16 cellular contexts compared by ENCODE assay signal in the genomic region with DNA sequence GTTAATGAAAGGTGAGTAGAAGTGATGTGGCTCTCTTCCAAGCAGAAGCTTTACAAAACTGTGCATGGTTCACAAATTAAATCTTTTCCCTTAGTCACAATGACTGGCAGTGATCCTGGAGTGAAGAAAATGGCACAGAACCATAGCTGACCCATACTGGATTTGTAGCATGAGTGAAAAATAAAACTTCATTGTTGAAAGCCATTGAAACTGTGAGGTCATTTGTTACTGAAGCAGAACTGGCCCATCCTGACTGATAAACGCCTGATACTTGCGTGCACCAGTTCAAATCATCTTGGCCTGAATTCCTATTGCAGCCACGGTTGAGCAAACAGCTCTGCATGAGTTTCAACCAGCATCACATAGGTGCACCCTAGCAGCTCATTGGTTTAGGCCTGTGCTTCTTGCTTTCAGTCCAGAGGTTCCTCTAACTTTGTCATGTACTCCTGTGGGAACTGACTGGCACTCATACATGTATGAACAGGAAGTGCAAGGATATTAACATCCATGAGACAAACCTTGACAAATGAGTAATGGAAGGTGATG. TPM values are rescaled to one million over a fixed set of nuclear protein-coding genes. Genes with fewer than 3 reads are reported as not detected.
DNase-seq lines count a peak whose midpoint lies in the region; ATAC-seq and TF ChIP-seq lines count a peak whose summit lies in the region.
"Had no signal": no experiment of that assay in that cellular context is flagged by ENCODE, and none has a peak within 500 bp of the region (broad histone marks: within the 10 kb centered on the region; RNA-seq: fewer than 3 reads in every experiment).

No MANE protein-coding gene starts in this region.

- H3K27ac ChIP-seq in esophagus (ENCODE audit: low read depth in 2 of 2, low read length in 1 of 2) (peak overlapping the region; percentile 39 to 72), foreskin keratinocyte (no peak overlapping the region), caudate nucleus (ENCODE audit: low read depth, low read length) (no peak overlapping the region), thyroid gland (no peak overlapping the region)
- H3K27ac ChIP-seq: 22Rv1 had no signal

- intact Hi-C loops in thyroid gland (cut with DNase I): no loop called here

- no peak for TF ChIP-seq CTCF in foreskin keratinocyte (conservative IDR thresholded peaks at IDR 0.05)
- TF ChIP-seq CTCF in thyroid gland (IDR thresholded peaks at IDR 0.05): no peak

- DNase-seq in DMS53 (lab: John Stamatoyannopoulos, UW) (peak; percentile 10), DMS53 treated with DMSO at 0.1 percent for 48 hours (lab: John Stamatoyannopoulos, UW; ENCODE audit: unreplicated experiment) (no peak), foreskin keratinocyte (no peak), caudate nucleus (lab: John Stamatoyannopoulos, UW) (no peak), thyroid gland (no peak)
- DNase-seq: Caco-2; CD8-positive, alpha-beta memory T cell; DMS79; HFFc6 had no signal

- H3K27me3 ChIP-seq in esophagus (ENCODE audit: control insufficient read depth in 1 of 2, insufficient read depth in 2 of 2, low read length in 2 of 2) (no peaks in the 10 kb centered on the region), foreskin keratinocyte (no peaks in the 10 kb centered on the region), thyroid gland (no peaks in the 10 kb centered on the region)

- no peaks in the 10 kb centered on the region for H3K36me3 ChIP-seq in esophagus (ENCODE audit: control insufficient read depth in 2 of 2, insufficient read depth in 2 of 2, low read length in 1 of 2)
- no peaks in the 10 kb centered on the region for H3K36me3 ChIP-seq in thyroid gland
- H3K36me3 ChIP-seq: HAP-1 had no signal

- peak; percentile 41 for ATAC-seq in foreskin keratinocyte
- no peak for ATAC-seq in GM21526 (IDR thresholded peaks at IDR 0.05; ENCODE audit: low FRiP score, unreplicated experiment)
- no peak for ATAC-seq in GM18907 (IDR thresholded peaks at IDR 0.05; ENCODE audit: unreplicated experiment)

- WGBS in esophagus, 2 donors: 63 to 82% methylated on average over 3 of the region's 3 CpGs
- 85 to 86% methylated on average over 3 of the region's 3 CpGs for WGBS in thyroid gland, 2 donors

- no peaks in the 10 kb centered on the region for H3K9me3 ChIP-seq in esophagus (ENCODE audit: control insufficient read depth in 2 of 2, insufficient read depth in 1 of 2, low read depth in 1 of 2, low read length in 1 of 2)
- no peaks in the 10 kb centered on the region for H3K9me3 ChIP-seq in thyroid gland
- H3K9me3 ChIP-seq: Caco-2, HAP-1 had no signal

- H3K4me1 ChIP-seq in esophagus (ENCODE audit: control insufficient read depth in 2 of 2, insufficient read depth in 2 of 2, low read length in 1 of 2) (peaks cover 2 to 3% of the 10 kb centered on the region in 2 donors), foreskin keratinocyte (no peaks in the 10 kb centered on the region), thyroid gland (peaks cover 1 to 2% of the 10 kb centered on the region in 2 donors)
- H3K4me1 ChIP-seq: Caco-2 had no signal

- H3K4me3 ChIP-seq in esophagus (ENCODE audit: low read depth in 1 of 2, low read length in 2 of 2) (no peak overlapping the region), thyroid gland (replicated peaks in 1 of 3) (no peak overlapping the region)
- H3K4me3 ChIP-seq: HAP-1 had no signal

- TF ChIP-seq POLR2A in thyroid gland (IDR thresholded peaks at IDR 0.05): no peak

RNA-seq across cellular contexts. Expression of gene SAMD5, which starts 40.5 kb away (rescaled TPM):
- 1 to 10 TPM; 7.2 to 7.4 TPM for polyA plus RNA-seq in esophagus
- 1.4 and 2.6 TPM in 2 replicates for total RNA-seq in foreskin keratinocyte
- polyA plus RNA-seq in foreskin keratinocyte: 0.46 and 0.76 TPM in 2 replicates
- total RNA-seq in thyroid gland: 1 to 10 TPM; 2.0 to 8.9 (median 5.2) TPM
- total RNA-seq: G401, HFFc6 had no signal
- polyA plus RNA-seq: CD14-positive monocyte; CD8-positive, alpha-beta memory T cell had no signal

Comparison
In these comparisons a context has a peak if more than half of its experiments do, and no peak if none do; other contexts are left out.
1. H3K27ac ChIP-seq: peak in esophagus (2 of 2); none in foreskin keratinocyte (single experiment), caudate nucleus (single experiment) and thyroid gland (0 of 3).